ENCODE assay signal across 19 cellular contexts in genomic region chr12:1810931-1811280, GRCh38. TPM values are rescaled to one million over a fixed set of nuclear protein-coding genes. Genes with fewer than 3 reads are reported as not detected.
A peak's percentile ranks its signal among the peaks of the same experiment; 100 is the strongest.
DNase-seq lines count a peak whose midpoint lies in the region; TF ChIP-seq lines count a peak whose summit lies in the region.
"Had no signal": no experiment of that assay in that cellular context is flagged by ENCODE, and none has a peak within 500 bp of the region (broad histone marks: within the 10 kb centered on the region; RNA-seq: fewer than 3 reads in every experiment).

No MANE protein-coding gene starts in this region.

- no peak overlapping the region for H4K8ac ChIP-seq in neuronal stem cell (ENCODE audit: low read depth, low read length)

- H3K27ac ChIP-seq in brain microvascular endothelial cell (peak overlapping the region; percentile 66), neuronal stem cell (replicated peaks; ENCODE audit: low read length) (no peak overlapping the region), neural progenitor cell (no peak overlapping the region)
- H3K27ac ChIP-seq: epithelial cell of prostate, SK-N-MC, uterus had no signal

- peak overlapping the region; percentile 26 for H2AK5ac ChIP-seq in neuronal stem cell (ENCODE audit: low read depth, low read length)

- no peak overlapping the region for H3K4me2 ChIP-seq in neuronal stem cell (ENCODE audit: insufficient read depth, low read length, poor library complexity, severe bottlenecking)
- no peak overlapping the region for H3K4me2 ChIP-seq in neural progenitor cell
- H3K4me2 ChIP-seq: GM23338 had no signal

- H3K23ac ChIP-seq in neuronal stem cell (ENCODE audit: low read depth, low read length, poor library complexity): peak overlapping the region; percentile 12

- no peaks in the 10 kb centered on the region for H3K79me2 ChIP-seq in neural progenitor cell (ENCODE audit: low read depth)

- H2BK120ac ChIP-seq in neuronal stem cell (ENCODE audit: low read depth, low read length): no peak overlapping the region

- peak overlapping the region; percentile 20 for H2BK15ac ChIP-seq in neuronal stem cell (ENCODE audit: low read length)

- H4K20me1 ChIP-seq in neural progenitor cell (ENCODE audit: low read depth): no peaks in the 10 kb centered on the region

- H3K4me1 Mint-ChIP-seq in activated naive CD4-positive, alpha-beta T cell treated with anti-CD3 and anti-CD28 coated beads, Interleukin-2, amount 10 ng/mL, durations not matched to agents 7 days and 5 days: peaks cover 2% of the 10 kb centered on the region
- peaks cover 40% of the 10 kb centered on the region for H3K4me1 Mint-ChIP-seq in neural progenitor cell
- H3K4me1 Mint-ChIP-seq: GM23338 had no signal

- peaks cover 23% of the 10 kb centered on the region for H3K27me3 Mint-ChIP-seq in activated naive CD4-positive, alpha-beta T cell treated with anti-CD3 and anti-CD28 coated beads, Interleukin-2, amount 10 ng/mL, durations not matched to agents 7 days and 5 days
- H3K27me3 Mint-ChIP-seq in neural progenitor cell (ENCODE audit: insufficient read depth, low read depth): peaks cover 9% of the 10 kb centered on the region

- no peak for DNase-seq in activated naive CD4-positive, alpha-beta T cell treated with anti-CD3 and anti-CD28 coated beads, Interleukin-2, amount 10 ng/mL, durations not matched to agents 7 days and 5 days
- DNase-seq in activated naive CD4-positive, alpha-beta T cell (lab: John Stamatoyannopoulos, UW): no peak
- DNase-seq in Jurkat, Clone E6-1 (ENCODE audit: low read depth, low spot score): no peak
- DNase-seq in brain microvascular endothelial cell (no peak), neuronal stem cell (ENCODE audit: low spot score) (no peak), neural progenitor cell (ENCODE audit: low spot score) (no peak), NCI-H1417 treated with DMSO at 0.1 percent for 48 hours (lab: John Stamatoyannopoulos, UW) (no peak), NCI-H345 (lab: John Stamatoyannopoulos, UW) (no peak)
- DNase-seq: foreskin melanocyte, NCI-H1694 treated with DMSO at 0.1 percent for 48 hours, NCI-H226, Peyer's patch, uterus had no signal

- H3K36me3 ChIP-seq in brain microvascular endothelial cell (replicated peaks) (no peaks in the 10 kb centered on the region), neuronal stem cell (replicated peaks in 1 of 2; ENCODE audit: control insufficient read depth in 2 of 2, insufficient read depth in 2 of 2, low read length in 2 of 2) (no peaks in the 10 kb centered on the region), neural progenitor cell (no peaks in the 10 kb centered on the region)
- H3K36me3 ChIP-seq: Peyer's patch, uterus had no signal

- peak overlapping the region; percentile 31 for H3K27ac Mint-ChIP-seq in activated naive CD4-positive, alpha-beta T cell treated with anti-CD3 and anti-CD28 coated beads, Interleukin-2, amount 10 ng/mL, durations not matched to agents 7 days and 5 days
- no peak overlapping the region for H3K27ac Mint-ChIP-seq in neural progenitor cell
- H3K27ac Mint-ChIP-seq: GM23338 had no signal

- CTCF ChIA-PET in activated naive CD4-positive, alpha-beta T cell treated with anti-CD3 and anti-CD28 coated beads, Interleukin-2, amount 10 ng/mL, durations not matched to agents 7 days and 5 days (lab: Charles Lee): no interaction called here

- peak overlapping the region; percentile 32 for H3K4me3 Mint-ChIP-seq in activated naive CD4-positive, alpha-beta T cell treated with anti-CD3 and anti-CD28 coated beads, Interleukin-2, amount 10 ng/mL, durations not matched to agents 7 days and 5 days
- H3K4me3 Mint-ChIP-seq in neural progenitor cell: no peak overlapping the region
- H3K4me3 Mint-ChIP-seq: GM23338 had no signal

- H3K36me3 Mint-ChIP-seq in activated naive CD4-positive, alpha-beta T cell treated with anti-CD3 and anti-CD28 coated beads, Interleukin-2, amount 10 ng/mL, durations not matched to agents 7 days and 5 days: no peaks in the 10 kb centered on the region
- H3K36me3 Mint-ChIP-seq in neural progenitor cell: peaks cover 2% of the 10 kb centered on the region

- H3K18ac ChIP-seq in neuronal stem cell (ENCODE audit: low read length): peak overlapping the region; percentile 20

- peak overlapping the region; percentile 42 for H3K4me3 ChIP-seq in Jurkat, Clone E6-1 (ENCODE audit: low read length)
- H3K4me3 ChIP-seq in brain microvascular endothelial cell (ENCODE audit: low read depth, low read length) (no peak overlapping the region), neuronal stem cell (ENCODE audit: low read length in 2 of 2) (no peak overlapping the region), neural progenitor cell (no peak overlapping the region)
- H3K4me3 ChIP-seq: GM23338, Peyer's patch, SK-N-MC, uterus had no signal

- peak overlapping the region; percentile 47 for H3K9ac ChIP-seq in neuronal stem cell (ENCODE audit: low read depth, low read length, poor library complexity)
- no peak overlapping the region for H3K9ac ChIP-seq in neural progenitor cell

- H3K9me3 ChIP-seq in neuronal stem cell (replicated peaks in 1 of 2; ENCODE audit: control insufficient read depth in 2 of 2, insufficient read depth in 1 of 2, low read depth in 1 of 2, low read length in 2 of 2) (peaks cover 2 to 4% of the 10 kb centered on the region in 2 donors), neural progenitor cell (ENCODE audit: low read depth) (no peaks in the 10 kb centered on the region)
- H3K9me3 ChIP-seq: Peyer's patch, uterus had no signal

- no peak overlapping the region for H3K4ac ChIP-seq in neuronal stem cell (ENCODE audit: low read length)

- TF ChIP-seq CTCF in brain microvascular endothelial cell (IDR thresholded peaks at IDR 0.05; ENCODE audit: low read depth, low read length, missing control alignments): no peak
- no peak for TF ChIP-seq CTCF in neural progenitor cell (IDR thresholded peaks at IDR 0.05)

- no peak overlapping the region for H2BK5ac ChIP-seq in neuronal stem cell (ENCODE audit: low read length)

- H2AFZ ChIP-seq in neuronal stem cell (ENCODE audit: low read length) (no peak overlapping the region), neural progenitor cell (replicated peaks) (no peak overlapping the region)
- H2AFZ ChIP-seq: GM23338 had no signal

- H3K27me3 ChIP-seq in brain microvascular endothelial cell (replicated peaks) (no peaks in the 10 kb centered on the region), neuronal stem cell (ENCODE audit: control insufficient read depth in 3 of 3, insufficient read depth in 3 of 3, low read depth in 1 of 3, low read length in 3 of 3) (peaks cover 0 to 10% (median 0%) of the 10 kb centered on the region in 3 experiments), neural progenitor cell (no peaks in the 10 kb centered on the region)
- H3K27me3 ChIP-seq: Peyer's patch, uterus had no signal

- H3K14ac ChIP-seq in neuronal stem cell (ENCODE audit: low read length): peak overlapping the region; percentile 59

- H3F3A ChIP-seq in neural progenitor cell (ENCODE audit: low read depth): no peaks in the 10 kb centered on the region

- no peaks in the 10 kb centered on the region for H3K9me3 Mint-ChIP-seq in activated naive CD4-positive, alpha-beta T cell treated with anti-CD3 and anti-CD28 coated beads, Interleukin-2, amount 10 ng/mL, durations not matched to agents 7 days and 5 days
- H3K9me3 Mint-ChIP-seq in neural progenitor cell: peaks cover 2% of the 10 kb centered on the region
- H3K9me3 Mint-ChIP-seq: GM23338 had no signal

- in situ Hi-C loops in brain microvascular endothelial cell (cut with HindIII; ENCODE audit: low pct_ligation_motif_present, low sequenced_read_pairs): loop anchor here (25.0 kb wide), 1 partner anchor 126 kb away; no protein-coding TSS in a partner anchor

- H2BK12ac ChIP-seq in neuronal stem cell (ENCODE audit: low read length): peak overlapping the region; percentile 73

- peak overlapping the region; percentile 47 for H4K91ac ChIP-seq in neuronal stem cell (ENCODE audit: low read depth, low read length, poor library complexity)

- H3K4me1 ChIP-seq in neuronal stem cell (ENCODE audit: control insufficient read depth in 2 of 2, insufficient read depth in 1 of 2, low read depth in 1 of 2, low read length in 2 of 2) (peaks cover 0 to 2% of the 10 kb centered on the region in 2 donors), neural progenitor cell (no peaks in the 10 kb centered on the region)
- H3K4me1 ChIP-seq: Peyer's patch, uterus had no signal

- WGBS in neuronal stem cell (ENCODE audit: extremely low coverage in 2 of 2, insufficient read length in 2 of 2, insufficient replicate concordance in 1 of 2), 2 donors: no CpG with 5 or more reads among the region's 10 CpGs

- H3K79me1 ChIP-seq in neuronal stem cell (ENCODE audit: low read depth, low read length): no peaks in the 10 kb centered on the region

RNA-seq across cellular contexts. Expression of gene LRTM2, which starts 9.5 kb away (rescaled TPM):
- not detected for polyA plus RNA-seq in Jurkat, Clone E6-1 (2012; ENCODE audit: insufficient read depth, insufficient read length)
- polyA plus RNA-seq in neuronal stem cell (2013, experiment 1 of 2): 0.03 TPM
- 0.03 TPM for polyA plus RNA-seq in neuronal stem cell (2013, experiment 2 of 2)
- total RNA-seq in neural progenitor cell (ENCODE audit: low replicate concordance): 0.09 TPM in 1 of 2 replicates, not detected in the other
- total RNA-seq: GM23338, M059J, osteocyte, Peyer's patch, sciatic nerve, uterus had no signal
